Comparison of ENCODE assay signal across 21 cellular contexts in the genomic region with DNA sequence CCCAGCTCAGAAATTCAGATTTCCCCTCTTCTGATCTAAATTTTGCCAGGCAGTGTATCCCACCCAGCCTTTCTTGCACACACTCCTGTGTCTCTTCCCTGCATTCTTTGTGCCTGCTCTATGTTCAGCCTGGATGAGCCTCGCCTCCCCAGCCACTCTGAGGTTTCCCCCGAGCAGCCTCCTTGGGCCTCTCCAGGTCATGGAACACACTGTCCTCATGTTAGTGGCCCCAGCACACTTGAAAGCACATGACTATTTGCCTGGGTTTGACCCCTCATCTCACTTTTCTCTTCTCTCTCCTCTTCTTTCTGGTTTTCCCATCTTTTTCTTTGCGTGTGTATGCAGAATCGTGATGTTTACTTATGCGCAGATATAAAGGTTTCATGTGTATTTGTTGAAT. TPM values are rescaled to one million over a fixed set of nuclear protein-coding genes. Genes with fewer than 3 reads are reported as not detected.
"Had no signal": no experiment of that assay in that cellular context is flagged by ENCODE, and none has a peak within 500 bp of the region (broad histone marks: within the 10 kb centered on the region; RNA-seq: fewer than 3 reads in every experiment).

No MANE protein-coding gene starts in this region.

- H3K4me3 ChIP-seq: lower lobe of right lung, prostate gland had no signal

- H3K9me3 ChIP-seq: lower lobe of right lung, prostate gland had no signal

- H3K4me1 ChIP-seq: prostate gland had no signal

- ATAC-seq: activated CD8-positive, alpha-beta memory T cell treated with anti-CD3 and anti-CD28 coated beads, Interleukin-2, amount 10 ng/mL, durations not matched to agents 7 days and 5 days; activated CD8-positive, alpha-beta T cell treated with anti-CD3 and anti-CD28 coated beads for 36 hours; foreskin keratinocyte; lower lobe of right lung; stimulated activated naive CD8-positive, alpha-beta T cell treated with anti-CD3 and anti-CD28 coated beads, Interleukin-15, Interleukin-2, amounts not matched to agents 100 U/mL and 50 U/mL, for 24 hours; T-helper 17 cell had no signal

- H3K27me3 ChIP-seq: brain microvascular endothelial cell, foreskin keratinocyte had no signal

- DNase-seq: activated CD4-positive, alpha-beta T cell treated with anti-CD3 and anti-CD28 coated beads, Interleukin-2, amount 10 ng/mL, durations not matched to agents 24 days and 14 days; activated CD8-positive, alpha-beta memory T cell treated with anti-CD3 and anti-CD28 coated beads, Interleukin-2, amount 10 ng/mL, durations not matched to agents 7 days and 5 days; activated CD8-positive, alpha-beta T cell treated with anti-CD3 and anti-CD28 coated beads for 36 hours; activated effector memory CD4-positive, alpha-beta T cell treated with anti-CD3 and anti-CD28 coated beads, Interleukin-2, amount 50 U/mL, for 16 hours; activated naive CD4-positive, alpha-beta T cell treated with anti-CD3 and anti-CD28 coated beads, Interleukin-2, amount 50 U/mL, for 16 hours; activated T-cell treated with anti-CD3 and anti-CD28 coated beads for 4 hours; aorta; brain microvascular endothelial cell; central memory CD4-positive, alpha-beta T cell; dermis blood vessel endothelial cell; effector CD8-positive, alpha-beta T cell; foreskin keratinocyte; hippocampal formation; lower lobe of right lung; mesendoderm; naive B cell; stimulated activated CD4-positive, alpha-beta T cell treated with anti-CD3 and anti-CD28 coated beads, Interleukin-12 subunit alpha, Interleukin-12 subunit beta, amount 100 ng/mL, for 4 hours; stimulated activated CD4-positive, alpha-beta T cell treated with anti-CD3 and anti-CD28 coated beads, Interleukin-4, amount 100 ng/mL, for 4 hours; stimulated activated naive CD8-positive, alpha-beta T cell treated with anti-CD3 and anti-CD28 coated beads, Interleukin-15, Interleukin-2, amounts not matched to agents 100 U/mL and 50 U/mL, for 24 hours; T-helper 17 cell had no signal

- H3K36me3 ChIP-seq: brain microvascular endothelial cell, lower lobe of right lung, prostate gland had no signal

- H3K27ac ChIP-seq: brain microvascular endothelial cell, lower lobe of right lung had no signal

RNA-seq across cellular contexts. Expression of a gene that starts 3.1 kb away (rescaled TPM):
- total RNA-seq: activated CD4-positive, alpha-beta T cell treated with anti-CD3 and anti-CD28 coated beads, Interleukin-2, amount 10 ng/mL, durations not matched to agents 24 days and 14 days; activated CD8-positive, alpha-beta memory T cell treated with anti-CD3 and anti-CD28 coated beads, Interleukin-2, amount 10 ng/mL, durations not matched to agents 7 days and 5 days; activated CD8-positive, alpha-beta T cell treated with anti-CD3 and anti-CD28 coated beads for 36 hours; T-helper 17 cell had no signal
